Comparison of ENCODE assay signal across 12 cellular contexts in the genomic region with DNA sequence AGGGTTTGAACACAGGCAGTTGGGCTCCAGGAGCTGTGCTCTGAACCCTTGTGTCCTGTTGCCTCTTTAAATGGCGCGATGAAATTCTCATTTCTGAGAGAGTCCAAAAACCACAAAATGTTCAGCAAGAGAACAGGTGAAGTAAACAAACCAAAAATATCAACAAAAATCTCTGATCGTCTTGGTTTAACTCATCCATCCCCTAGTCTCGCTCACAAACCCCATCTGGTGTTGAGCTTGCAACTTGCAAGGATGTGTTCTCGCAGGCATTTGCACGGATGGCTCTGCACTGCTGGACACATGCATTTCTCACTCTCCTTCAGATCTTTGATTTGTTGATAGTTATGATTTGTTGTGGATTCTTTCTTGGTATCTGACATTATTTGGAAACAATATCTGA. TPM values are rescaled to one million over a fixed set of nuclear protein-coding genes. Genes with fewer than 3 reads are reported as not detected.
DNase-seq lines count a peak whose midpoint lies in the region; TF ChIP-seq lines count a peak whose summit lies in the region.
"Had no signal": no experiment of that assay in that cellular context is flagged by ENCODE, and none has a peak within 500 bp of the region (broad histone marks: within the 10 kb centered on the region; RNA-seq: fewer than 3 reads in every experiment).

No MANE protein-coding gene starts in this region.

- DNase-seq in AG10803 (ENCODE audit: low read depth) (no peak), HT-29 (ENCODE audit: low spot score) (peak; percentile 8), cardiac fibroblast (ENCODE audit: low read depth in 2 of 2) (peak in 1 of 2 donors; percentile 19), medulla oblongata (ENCODE audit: extremely low spot score) (peak; percentile 20), T-helper 1 cell (no peak), NK-92 (lab: John Stamatoyannopoulos, UW; ENCODE audit: unreplicated experiment) (no peak), uterus (no peak)
- DNase-seq in T-helper 2 cell treated with Interferon-gamma antibody and Interleukin-4, amounts not matched to agents 5 μg/mL and 100 μg/mL, for 36 hours (ENCODE audit: low spot score) = no peak
- DNase-seq: activated CD4-positive, alpha-beta T cell treated with anti-CD3 and anti-CD28 coated beads for 4 hours; CD4-positive, CD25-positive, alpha-beta regulatory T cell had no signal

- H3K27ac ChIP-seq in uterus = no peak overlapping the region
- H3K27ac ChIP-seq: HL-60 had no signal

- no peaks in the 10 kb centered on the region for H3K9me3 Mint-ChIP-seq in T-helper 2 cell treated with Interferon-gamma antibody and Interleukin-4, amounts not matched to agents 5 μg/mL and 100 μg/mL, for 36 hours
- H3K9me3 Mint-ChIP-seq: activated T-helper 2 cell treated with anti-CD3 and anti-CD28 coated beads, Interferon-gamma antibody, Interleukin-2, Interleukin-4, amounts not matched to agents 10 μg/mL and 5 μg/mL and 100 μg/mL, durations not matched to agents 14 hours and 24 hours and 36 hours had no signal

- H3K4me3 ChIP-seq in AG10803 (ENCODE audit: low read length) (no peak overlapping the region), cardiac fibroblast (replicated peaks in 1 of 2; ENCODE audit: low read depth in 2 of 2, low read length in 2 of 2) (no peak overlapping the region), uterus (no peak overlapping the region)

- TF ChIP-seq POLR2A in uterus (IDR thresholded peaks at IDR 0.05) = no peak

- intact Hi-C loops in uterus (cut with DNase I; ENCODE audit: low total_unique reads) = no loop called here

- H3K9me3 ChIP-seq in uterus = no peaks in the 10 kb centered on the region

- H3K4me1 Mint-ChIP-seq in T-helper 2 cell treated with Interferon-gamma antibody and Interleukin-4, amounts not matched to agents 5 μg/mL and 100 μg/mL, for 36 hours (ENCODE audit: low read depth) = no peaks in the 10 kb centered on the region
- H3K4me1 Mint-ChIP-seq: CD4-positive, CD25-positive, alpha-beta regulatory T cell had no signal

- H3K4me3 Mint-ChIP-seq in T-helper 2 cell treated with Interferon-gamma antibody and Interleukin-4, amounts not matched to agents 5 μg/mL and 100 μg/mL, for 36 hours = no peak overlapping the region
- H3K4me3 Mint-ChIP-seq: CD4-positive, CD25-positive, alpha-beta regulatory T cell had no signal

- H3K36me3 Mint-ChIP-seq in T-helper 2 cell treated with Interferon-gamma antibody and Interleukin-4, amounts not matched to agents 5 μg/mL and 100 μg/mL, for 36 hours (ENCODE audit: low read depth) = peaks cover 34% of the 10 kb centered on the region

- no peak overlapping the region for H3K27ac Mint-ChIP-seq in T-helper 2 cell treated with Interferon-gamma antibody and Interleukin-4, amounts not matched to agents 5 μg/mL and 100 μg/mL, for 36 hours
- H3K27ac Mint-ChIP-seq: activated T-helper 2 cell treated with anti-CD3 and anti-CD28 coated beads, Interferon-gamma antibody, Interleukin-2, Interleukin-4, amounts not matched to agents 10 μg/mL and 5 μg/mL and 100 μg/mL, durations not matched to agents 14 hours and 24 hours and 36 hours had no signal

- H3K27me3 Mint-ChIP-seq in T-helper 2 cell treated with Interferon-gamma antibody and Interleukin-4, amounts not matched to agents 5 μg/mL and 100 μg/mL, for 36 hours (ENCODE audit: low read depth) = no peaks in the 10 kb centered on the region
- H3K27me3 Mint-ChIP-seq: CD4-positive, CD25-positive, alpha-beta regulatory T cell had no signal

- TF ChIP-seq CTCF in AG10803 (conservative IDR thresholded peaks at IDR 0.05; ENCODE audit: low read length) (peak; percentile 35), cardiac fibroblast (IDR thresholded peaks at IDR 0.05; ENCODE audit: low read depth, low read length) (peak; percentile 25), uterus (IDR thresholded peaks at IDR 0.05) (no peak)

- H3K36me3 ChIP-seq in uterus = no peaks in the 10 kb centered on the region

- no peaks in the 10 kb centered on the region for H3K27me3 ChIP-seq in uterus

- no peaks in the 10 kb centered on the region for H3K4me1 ChIP-seq in uterus

RNA-seq across cellular contexts. Expression of gene FAH, which starts 31.1 kb away (rescaled TPM):
- 27.6 and 32.9 TPM in 2 replicates for total RNA-seq in HT-29 (2014; rRNA removed; shearing (Covaris generic))
- 10 to 100 TPM in 2 of 4 donors, 1 to 10 TPM in 2; 5.4 to 29.0 (median 11.2) TPM for total RNA-seq in uterus

Comparison
In these comparisons a context has a peak if more than half of its experiments do, and no peak if none do; other contexts are left out.
1. DNase-seq: peak in HT-29 (single experiment) and medulla oblongata (single experiment); none in AG10803 (single experiment), T-helper 2 cell treated with Interferon-gamma antibody and Interleukin-4, amounts not matched to agents 5 μg/mL and 100 μg/mL, for 36 hours (single experiment), T-helper 1 cell (0 of 5), NK-92 (single experiment) and uterus (0 of 2).
2. CTCF ChIP-seq: peak in AG10803 (single experiment) and cardiac fibroblast (single experiment); none in uterus (0 of 4).